14 cellular contexts compared by ENCODE assay signal in the genomic region with DNA sequence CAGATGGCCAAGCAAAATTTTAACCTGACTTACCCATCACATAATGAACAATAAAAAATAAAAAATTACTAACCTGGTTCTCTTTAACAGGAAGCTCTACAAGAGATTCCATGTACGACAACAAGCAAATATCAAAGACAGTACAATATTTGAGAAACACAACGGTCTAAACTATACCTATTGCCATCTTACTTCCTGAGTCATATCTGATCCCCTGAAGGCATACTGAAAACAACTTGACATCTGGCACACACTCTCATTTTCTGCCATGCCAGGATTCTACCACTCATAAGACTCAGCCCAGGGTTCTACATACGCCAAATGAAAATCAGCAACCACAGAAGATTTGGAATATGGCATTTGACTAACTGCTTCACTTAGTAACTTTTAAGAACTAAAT. TPM values are rescaled to one million over a fixed set of nuclear protein-coding genes. Genes with fewer than 3 reads are reported as not detected.
DNase-seq lines count a peak whose midpoint lies in the region; ATAC-seq and TF ChIP-seq lines count a peak whose summit lies in the region.
"Had no signal": no experiment of that assay in that cellular context is flagged by ENCODE, and none has a peak within 500 bp of the region (broad histone marks: within the 10 kb centered on the region; RNA-seq: fewer than 3 reads in every experiment).

No MANE protein-coding gene starts in this region.

- no peak overlapping the region for H3K4me3 Mint-ChIP-seq in activated CD8-positive, alpha-beta T cell treated with anti-CD3 and anti-CD28 coated beads for 36 hours
- peak overlapping the region; percentile 13 to 78 (median 68) for H3K4me3 Mint-ChIP-seq in naive thymus-derived CD8-positive, alpha-beta T cell

- DNase-seq in NCI-H2196 (lab: John Stamatoyannopoulos, UW; ENCODE audit: unreplicated experiment), result peak; percentile 12
- no peak for DNase-seq in NCI-H2196 treated with DMSO at 0.1 percent for 48 hours (lab: John Stamatoyannopoulos, UW; ENCODE audit: unreplicated experiment)
- peak; percentile 66 for DNase-seq in Jurkat, Clone E6-1 (ENCODE audit: low read depth, low spot score)
- no peak for DNase-seq in activated CD8-positive, alpha-beta T cell treated with anti-CD3 and anti-CD28 coated beads for 36 hours
- DNase-seq in naive thymus-derived CD8-positive, alpha-beta T cell, result peak in 2 of 10 donors; percentile 36 to 43
- DNase-seq in BE2C, result no peak
- no peak for DNase-seq in glomerular visceral epithelial cell (ENCODE audit: extremely low spot score)
- DNase-seq in tibial nerve (ENCODE audit: low spot score in 2 of 2), result no peak
- DNase-seq: 8988T; activated CD4-positive, alpha-beta T cell treated with anti-CD3 and anti-CD28 coated beads, Interleukin-2, amount 50 U/mL, for 1 hour; GM23248; hippocampal formation; NCI-H1092; sigmoid colon had no signal

- H3K36me3 Mint-ChIP-seq in activated CD8-positive, alpha-beta T cell treated with anti-CD3 and anti-CD28 coated beads for 36 hours (ENCODE audit: low read depth), result peaks cover 11% of the 10 kb centered on the region
- peaks cover 0 to 16% (median 5%) of the 10 kb centered on the region in 3 donors for H3K36me3 Mint-ChIP-seq in naive thymus-derived CD8-positive, alpha-beta T cell

- H3K27ac Mint-ChIP-seq in activated CD8-positive, alpha-beta T cell treated with anti-CD3 and anti-CD28 coated beads for 36 hours, result no peak overlapping the region
- H3K27ac Mint-ChIP-seq in naive thymus-derived CD8-positive, alpha-beta T cell, result peak overlapping the region; percentile 60 to 93 (median 87)

- H3K9me3 Mint-ChIP-seq in activated CD8-positive, alpha-beta T cell treated with anti-CD3 and anti-CD28 coated beads for 36 hours, result no peaks in the 10 kb centered on the region
- H3K9me3 Mint-ChIP-seq in naive thymus-derived CD8-positive, alpha-beta T cell, result no peaks in the 10 kb centered on the region

- H3K27ac ChIP-seq in tibial nerve, result no peak overlapping the region
- H3K27ac ChIP-seq: GM23248, sigmoid colon had no signal

- H3K27me3 ChIP-seq in BE2C, result no peaks in the 10 kb centered on the region
- H3K27me3 ChIP-seq in tibial nerve, result no peaks in the 10 kb centered on the region
- H3K27me3 ChIP-seq: sigmoid colon had no signal

- TF ChIP-seq POLR2A in tibial nerve (IDR thresholded peaks at IDR 0.05), result no peak

- H3K4me1 ChIP-seq in BE2C, result no peaks in the 10 kb centered on the region
- peaks cover 0 to 25% (median 3%) of the 10 kb centered on the region in 4 donors for H3K4me1 ChIP-seq in tibial nerve

- WGBS in tibial nerve, 2 donors, result 88% methylated on average over 3 of the region's 3 CpGs

- intact Hi-C loops in activated CD8-positive, alpha-beta T cell treated with anti-CD3 and anti-CD28 coated beads for 36 hours (cut with micrococcal nuclease), result loop anchor here (5.0 to 10.0 kb wide), 2 partner anchors 39 to 253 kb away; no protein-coding TSS in a partner anchor

- H3K9me3 ChIP-seq in BE2C (no peaks in the 10 kb centered on the region), tibial nerve (no peaks in the 10 kb centered on the region)
- H3K9me3 ChIP-seq: sigmoid colon had no signal

- CTCF ChIA-PET in activated CD8-positive, alpha-beta T cell treated with anti-CD3 and anti-CD28 coated beads for 36 hours (lab: Charles Lee), result interaction anchor here (1.1 to 1.2 kb wide), 2 partner anchors 13 to 69 kb away, joined by 3 read pairs; no protein-coding TSS in a partner anchor

- H3K36me3 ChIP-seq in BE2C (no peaks in the 10 kb centered on the region), tibial nerve (peaks cover 0 to 6% (median 0%) of the 10 kb centered on the region in 3 donors)

- no peaks in the 10 kb centered on the region for H3K27me3 Mint-ChIP-seq in activated CD8-positive, alpha-beta T cell treated with anti-CD3 and anti-CD28 coated beads for 36 hours
- H3K27me3 Mint-ChIP-seq in naive thymus-derived CD8-positive, alpha-beta T cell, result no peaks in the 10 kb centered on the region

- no peak overlapping the region for H3K4me3 ChIP-seq in Jurkat, Clone E6-1 (ENCODE audit: low read length)
- H3K4me3 ChIP-seq in BE2C (ENCODE audit: low read depth, low read length), result no peak overlapping the region
- H3K4me3 ChIP-seq in tibial nerve, result no peak overlapping the region
- H3K4me3 ChIP-seq: GM23248, sigmoid colon had no signal

- H3K4me1 Mint-ChIP-seq in activated CD8-positive, alpha-beta T cell treated with anti-CD3 and anti-CD28 coated beads for 36 hours (ENCODE audit: low read depth), result peaks cover 55% of the 10 kb centered on the region
- H3K4me1 Mint-ChIP-seq in naive thymus-derived CD8-positive, alpha-beta T cell, result peaks cover 25 to 74% (median 63%) of the 10 kb centered on the region in 4 donors

- peak; percentile 40 for ATAC-seq in activated CD8-positive, alpha-beta T cell treated with anti-CD3 and anti-CD28 coated beads for 36 hours
- ATAC-seq in naive thymus-derived CD8-positive, alpha-beta T cell, result peak; percentile 33 to 50

- TF ChIP-seq CTCF in activated CD8-positive, alpha-beta T cell treated with anti-CD3 and anti-CD28 coated beads for 36 hours (IDR thresholded peaks at IDR 0.05), result no peak
- no peak for TF ChIP-seq CTCF in BE2C (IDR thresholded peaks at IDR 0.05; ENCODE audit: low read depth, low read length)
- TF ChIP-seq CTCF in tibial nerve (IDR thresholded peaks at IDR 0.05), result no peak

- POLR2A ChIA-PET in activated CD8-positive, alpha-beta T cell treated with anti-CD3 and anti-CD28 coated beads for 36 hours (lab: Charles Lee), result interaction anchor here (1.4 to 1.6 kb wide), 2 partner anchors 9 to 13 kb away, joined by 6 read pairs; no protein-coding TSS in a partner anchor
- POLR2A ChIA-PET in naive thymus-derived CD8-positive, alpha-beta T cell (lab: Charles Lee), result interaction anchor here (0.7 to 4.9 kb wide), 6 partner anchors 10 to 134 kb away, joined by 3 to 42 read pairs (median 4); partner anchors contain the start of gene DENND5A

- TF ChIP-seq EP300 in tibial nerve (IDR thresholded peaks at IDR 0.05), result no peak

RNA-seq across cellular contexts. Expression of gene DENND5A, which starts 13.8 kb away (rescaled TPM):
- polyA plus RNA-seq in Jurkat, Clone E6-1 (2012; ENCODE audit: insufficient read depth, insufficient read length), result 8.0 TPM
- 10 to 100 TPM; 40.6 to 44.3 TPM for total RNA-seq in activated CD8-positive, alpha-beta T cell treated with anti-CD3 and anti-CD28 coated beads for 36 hours
- 100 to 1,000 TPM; 119 to 122 TPM for total RNA-seq in naive thymus-derived CD8-positive, alpha-beta T cell
- polyA plus RNA-seq in naive thymus-derived CD8-positive, alpha-beta T cell, result 10 to 100 TPM; 26.4 to 65.3 (median 33.5) TPM
- polyA plus RNA-seq in BE2C (2012; ENCODE audit: insufficient read depth, insufficient read length, low read depth), result 15.0 TPM
- total RNA-seq in tibial nerve, result 100 to 1,000 TPM; 110 to 134 (median 118) TPM

Comparison
In these comparisons a context has a peak if more than half of its experiments do, and no peak if none do; other contexts are left out.
1. DNase-seq: peak in NCI-H2196 (single experiment) and Jurkat, Clone E6-1 (single experiment); none in NCI-H2196 treated with DMSO at 0.1 percent for 48 hours (single experiment), activated CD8-positive, alpha-beta T cell treated with anti-CD3 and anti-CD28 coated beads for 36 hours (single experiment), BE2C (single experiment), glomerular visceral epithelial cell (single experiment) and tibial nerve (0 of 2).